1 cellular context compared by ENCODE assay signal in genomic region chr2:31419386-31419785, GRCh38.
TF ChIP-seq lines count a peak whose summit lies in the region.

No MANE protein-coding gene starts in this region.

TF ChIP-seq in SK-N-SH, 30 proteins besides CTCF, POLR2A, EP300 and RAD21 (continued from another document):
- no peak for TF ChIP-seq YY1 (IDR thresholded peaks at IDR 0.05; ENCODE audit: low read depth)
